1 cellular context compared by ENCODE assay signal in the genomic region with DNA sequence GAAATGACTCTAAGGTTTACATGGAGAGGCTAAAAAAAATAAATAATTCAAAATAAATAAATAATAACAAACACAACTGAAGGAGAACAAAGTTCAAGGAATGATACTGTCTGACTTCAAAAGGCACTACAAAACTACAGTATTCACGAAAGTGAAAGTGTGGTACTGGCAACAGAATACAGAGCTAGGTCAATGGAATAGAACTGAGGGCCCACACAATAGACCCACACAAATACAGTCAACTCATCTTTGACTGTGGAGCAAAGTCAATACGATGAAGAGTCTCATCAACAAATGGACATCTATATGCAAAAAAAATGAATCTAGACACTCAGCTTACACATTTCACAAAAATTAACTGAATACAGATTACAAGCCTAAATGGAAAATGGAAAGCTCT.
TF ChIP-seq lines count a peak whose summit lies in the region.

No MANE protein-coding gene starts in this region.

TF ChIP-seq in GM23338, 12 proteins besides CTCF, POLR2A, EP300 and RAD21 (continued from another document):
- TF ChIP-seq, protein P1, sequence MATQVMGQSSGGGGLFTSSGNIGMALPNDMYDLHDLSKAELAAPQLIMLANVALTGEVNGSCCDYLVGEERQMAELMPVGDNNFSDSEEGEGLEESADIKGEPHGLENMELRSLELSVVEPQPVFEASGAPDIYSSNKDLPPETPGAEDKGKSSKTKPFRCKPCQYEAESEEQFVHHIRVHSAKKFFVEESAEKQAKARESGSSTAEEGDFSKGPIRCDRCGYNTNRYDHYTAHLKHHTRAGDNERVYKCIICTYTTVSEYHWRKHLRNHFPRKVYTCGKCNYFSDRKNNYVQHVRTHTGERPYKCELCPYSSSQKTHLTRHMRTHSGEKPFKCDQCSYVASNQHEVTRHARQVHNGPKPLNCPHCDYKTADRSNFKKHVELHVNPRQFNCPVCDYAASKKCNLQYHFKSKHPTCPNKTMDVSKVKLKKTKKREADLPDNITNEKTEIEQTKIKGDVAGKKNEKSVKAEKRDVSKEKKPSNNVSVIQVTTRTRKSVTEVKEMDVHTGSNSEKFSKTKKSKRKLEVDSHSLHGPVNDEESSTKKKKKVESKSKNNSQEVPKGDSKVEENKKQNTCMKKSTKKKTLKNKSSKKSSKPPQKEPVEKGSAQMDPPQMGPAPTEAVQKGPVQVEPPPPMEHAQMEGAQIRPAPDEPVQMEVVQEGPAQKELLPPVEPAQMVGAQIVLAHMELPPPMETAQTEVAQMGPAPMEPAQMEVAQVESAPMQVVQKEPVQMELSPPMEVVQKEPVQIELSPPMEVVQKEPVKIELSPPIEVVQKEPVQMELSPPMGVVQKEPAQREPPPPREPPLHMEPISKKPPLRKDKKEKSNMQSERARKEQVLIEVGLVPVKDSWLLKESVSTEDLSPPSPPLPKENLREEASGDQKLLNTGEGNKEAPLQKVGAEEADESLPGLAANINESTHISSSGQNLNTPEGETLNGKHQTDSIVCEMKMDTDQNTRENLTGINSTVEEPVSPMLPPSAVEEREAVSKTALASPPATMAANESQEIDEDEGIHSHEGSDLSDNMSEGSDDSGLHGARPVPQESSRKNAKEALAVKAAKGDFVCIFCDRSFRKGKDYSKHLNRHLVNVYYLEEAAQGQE (IDR thresholded peaks at IDR 0.05; ENCODE audit: unreplicated experiment): no peak
- TF ChIP-seq, protein P2, sequence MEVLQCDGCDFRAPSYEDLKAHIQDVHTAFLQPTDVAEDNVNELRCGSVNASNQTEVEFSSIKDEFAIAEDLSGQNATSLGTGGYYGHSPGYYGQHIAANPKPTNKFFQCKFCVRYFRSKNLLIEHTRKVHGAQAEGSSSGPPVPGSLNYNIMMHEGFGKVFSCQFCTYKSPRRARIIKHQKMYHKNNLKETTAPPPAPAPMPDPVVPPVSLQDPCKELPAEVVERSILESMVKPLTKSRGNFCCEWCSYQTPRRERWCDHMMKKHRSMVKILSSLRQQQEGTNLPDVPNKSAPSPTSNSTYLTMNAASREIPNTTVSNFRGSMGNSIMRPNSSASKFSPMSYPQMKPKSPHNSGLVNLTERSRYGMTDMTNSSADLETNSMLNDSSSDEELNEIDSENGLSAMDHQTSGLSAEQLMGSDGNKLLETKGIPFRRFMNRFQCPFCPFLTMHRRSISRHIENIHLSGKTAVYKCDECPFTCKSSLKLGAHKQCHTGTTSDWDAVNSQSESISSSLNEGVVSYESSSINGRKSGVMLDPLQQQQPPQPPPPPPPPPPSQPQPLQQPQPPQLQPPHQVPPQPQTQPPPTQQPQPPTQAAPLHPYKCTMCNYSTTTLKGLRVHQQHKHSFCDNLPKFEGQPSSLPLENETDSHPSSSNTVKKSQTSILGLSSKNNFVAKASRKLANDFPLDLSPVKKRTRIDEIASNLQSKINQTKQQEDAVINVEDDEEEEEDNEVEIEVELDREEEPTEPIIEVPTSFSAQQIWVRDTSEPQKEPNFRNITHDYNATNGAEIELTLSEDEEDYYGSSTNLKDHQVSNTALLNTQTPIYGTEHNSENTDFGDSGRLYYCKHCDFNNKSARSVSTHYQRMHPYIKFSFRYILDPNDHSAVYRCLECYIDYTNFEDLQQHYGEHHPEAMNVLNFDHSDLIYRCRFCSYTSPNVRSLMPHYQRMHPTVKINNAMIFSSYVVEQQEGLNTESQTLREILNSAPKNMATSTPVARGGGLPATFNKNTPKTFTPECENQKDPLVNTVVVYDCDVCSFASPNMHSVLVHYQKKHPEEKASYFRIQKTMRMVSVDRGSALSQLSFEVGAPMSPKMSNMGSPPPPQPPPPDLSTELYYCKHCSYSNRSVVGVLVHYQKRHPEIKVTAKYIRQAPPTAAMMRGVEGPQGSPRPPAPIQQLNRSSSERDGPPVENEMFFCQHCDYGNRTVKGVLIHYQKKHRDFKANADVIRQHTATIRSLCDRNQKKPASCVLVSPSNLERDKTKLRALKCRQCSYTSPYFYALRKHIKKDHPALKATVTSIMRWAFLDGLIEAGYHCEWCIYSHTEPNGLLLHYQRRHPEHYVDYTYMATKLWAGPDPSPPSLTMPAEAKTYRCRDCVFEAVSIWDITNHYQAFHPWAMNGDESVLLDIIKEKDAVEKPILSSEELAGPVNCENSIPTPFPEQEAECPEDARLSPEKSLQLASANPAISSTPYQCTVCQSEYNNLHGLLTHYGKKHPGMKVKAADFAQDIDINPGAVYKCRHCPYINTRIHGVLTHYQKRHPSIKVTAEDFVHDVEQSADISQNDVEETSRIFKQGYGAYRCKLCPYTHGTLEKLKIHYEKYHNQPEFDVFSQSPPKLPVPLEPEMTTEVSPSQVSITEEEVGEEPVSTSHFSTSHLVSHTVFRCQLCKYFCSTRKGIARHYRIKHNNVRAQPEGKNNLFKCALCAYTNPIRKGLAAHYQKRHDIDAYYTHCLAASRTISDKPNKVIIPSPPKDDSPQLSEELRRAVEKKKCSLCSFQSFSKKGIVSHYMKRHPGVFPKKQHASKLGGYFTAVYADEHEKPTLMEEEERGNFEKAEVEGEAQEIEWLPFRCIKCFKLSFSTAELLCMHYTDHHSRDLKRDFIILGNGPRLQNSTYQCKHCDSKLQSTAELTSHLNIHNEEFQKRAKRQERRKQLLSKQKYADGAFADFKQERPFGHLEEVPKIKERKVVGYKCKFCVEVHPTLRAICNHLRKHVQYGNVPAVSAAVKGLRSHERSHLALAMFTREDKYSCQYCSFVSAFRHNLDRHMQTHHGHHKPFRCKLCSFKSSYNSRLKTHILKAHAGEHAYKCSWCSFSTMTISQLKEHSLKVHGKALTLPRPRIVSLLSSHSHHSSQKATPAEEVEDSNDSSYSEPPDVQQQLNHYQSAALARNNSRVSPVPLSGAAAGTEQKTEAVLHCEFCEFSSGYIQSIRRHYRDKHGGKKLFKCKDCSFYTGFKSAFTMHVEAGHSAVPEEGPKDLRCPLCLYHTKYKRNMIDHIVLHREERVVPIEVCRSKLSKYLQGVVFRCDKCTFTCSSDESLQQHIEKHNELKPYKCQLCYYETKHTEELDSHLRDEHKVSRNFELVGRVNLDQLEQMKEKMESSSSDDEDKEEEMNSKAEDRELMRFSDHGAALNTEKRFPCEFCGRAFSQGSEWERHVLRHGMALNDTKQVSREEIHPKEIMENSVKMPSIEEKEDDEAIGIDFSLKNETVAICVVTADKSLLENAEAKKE (CRISPR knock-in tag; IDR thresholded peaks at IDR 0.05): no peak
- TF ChIP-seq, protein P3, sequence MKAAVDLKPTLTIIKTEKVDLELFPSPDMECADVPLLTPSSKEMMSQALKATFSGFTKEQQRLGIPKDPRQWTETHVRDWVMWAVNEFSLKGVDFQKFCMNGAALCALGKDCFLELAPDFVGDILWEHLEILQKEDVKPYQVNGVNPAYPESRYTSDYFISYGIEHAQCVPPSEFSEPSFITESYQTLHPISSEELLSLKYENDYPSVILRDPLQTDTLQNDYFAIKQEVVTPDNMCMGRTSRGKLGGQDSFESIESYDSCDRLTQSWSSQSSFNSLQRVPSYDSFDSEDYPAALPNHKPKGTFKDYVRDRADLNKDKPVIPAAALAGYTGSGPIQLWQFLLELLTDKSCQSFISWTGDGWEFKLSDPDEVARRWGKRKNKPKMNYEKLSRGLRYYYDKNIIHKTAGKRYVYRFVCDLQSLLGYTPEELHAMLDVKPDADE (IDR thresholded peaks at IDR 0.05): no peak
- no peak for TF ChIP-seq EZH2phosphoT487 (IDR thresholded peaks at IDR 0.05; ENCODE audit: unreplicated experiment)
